Comparison of ENCODE assay signal across 1 cellular context in the genomic region with DNA sequence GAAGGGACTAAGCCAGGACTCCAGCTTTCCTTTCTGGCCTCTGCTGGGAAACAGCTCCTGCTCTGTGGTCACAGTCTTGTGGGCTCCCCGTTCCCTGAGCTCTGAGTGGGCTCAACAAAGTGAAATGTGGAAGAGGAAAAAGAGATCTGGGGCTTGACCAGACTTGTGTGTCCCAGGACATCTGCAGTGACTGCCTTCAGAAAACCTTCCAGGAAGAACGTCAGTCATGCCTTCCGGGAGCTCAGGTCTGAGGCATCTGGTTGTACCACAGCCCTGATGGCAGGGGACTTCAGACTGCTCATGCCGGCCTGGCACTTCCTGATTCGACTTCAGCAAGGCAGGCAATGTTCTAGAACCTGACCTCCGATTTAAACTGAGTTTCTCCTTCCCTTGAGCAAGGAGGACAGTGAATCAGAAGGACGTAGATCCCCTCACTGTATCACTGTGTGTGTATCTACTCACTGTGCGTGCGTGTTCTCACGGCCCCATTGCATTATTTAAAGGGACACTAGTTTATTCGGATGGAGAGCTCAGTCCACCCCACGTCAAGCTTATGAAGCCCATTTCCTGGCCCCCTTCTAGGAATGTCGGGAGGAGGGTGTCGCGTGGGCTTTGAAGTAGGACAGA.
A peak's percentile ranks its signal among the peaks of the same experiment; 100 is the strongest.
TF ChIP-seq lines count a peak whose summit lies in the region.

No MANE protein-coding gene starts in this region.

TF ChIP-seq in HepG2, 621 proteins besides CTCF, POLR2A, EP300 and RAD21 (continued from another document and continues in another):
- TF ChIP-seq, protein P1, sequence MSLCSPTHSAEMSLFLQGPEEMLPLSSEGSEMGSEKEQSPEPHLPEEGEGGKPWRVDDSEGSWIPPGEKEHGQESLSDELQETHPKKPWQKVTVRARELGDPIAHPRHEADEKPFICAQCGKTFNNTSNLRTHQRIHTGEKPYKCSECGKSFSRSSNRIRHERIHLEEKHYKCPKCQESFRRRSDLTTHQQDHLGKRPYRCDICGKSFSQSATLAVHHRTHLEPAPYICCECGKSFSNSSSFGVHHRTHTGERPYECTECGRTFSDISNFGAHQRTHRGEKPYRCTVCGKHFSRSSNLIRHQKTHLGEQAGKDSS (CRISPR knock-in tag; IDR thresholded peaks at IDR 0.05; ENCODE audit: borderline replicate concordance, low read depth) = peak; percentile 41; the same call in 1 of the 2 replicates
- TF ChIP-seq XRCC5 (optimal IDR thresholded peaks at IDR 0.05; ENCODE audit: low read length) (no peak), ZNF619 (CRISPR knock-in tag; IDR thresholded peaks at IDR 0.05) (0 out of 2 replicates have a peak, but pooled peaks have one; percentile 34), ZNF839 (CRISPR knock-in tag; IDR thresholded peaks at IDR 0.05; ENCODE audit: borderline replicate concordance) (0 out of 2 replicates have a peak, but pooled peaks have one; percentile 39), SATB2 (CRISPR knock-in tag; IDR thresholded peaks at IDR 0.05) (no peak), GTF2F1 (IDR thresholded peaks at IDR 0.05; ENCODE audit: low read length) (no peak), ZNF530 (CRISPR knock-in tag; IDR thresholded peaks at IDR 0.05; ENCODE audit: low read depth) (no peak), KDM4B (CRISPR knock-in tag; IDR thresholded peaks at IDR 0.05) (no peak), STAT5B (CRISPR knock-in tag; IDR thresholded peaks at IDR 0.05) (no peak), ZNF10 (CRISPR knock-in tag; IDR thresholded peaks at IDR 0.05; ENCODE audit: borderline replicate concordance, low read depth) (no peak), ZNF850 (CRISPR knock-in tag; conservative IDR thresholded peaks at IDR 0.05) (no peak), ZNF816 (CRISPR knock-in tag; IDR thresholded peaks at IDR 0.05; ENCODE audit: borderline replicate concordance) (no peak), ATF1 (CRISPR knock-in tag; IDR thresholded peaks at IDR 0.05) (no peak), ZNF720 (CRISPR knock-in tag; IDR thresholded peaks at IDR 0.05) (no peak), ZFP37 (CRISPR knock-in tag; IDR thresholded peaks at IDR 0.05; ENCODE audit: borderline replicate concordance) (0 out of 2 replicates have a peak, but pooled peaks have one; percentile 62), MIXL1 (CRISPR knock-in tag; IDR thresholded peaks at IDR 0.05) (no peak), PRPF4 (IDR thresholded peaks at IDR 0.05; ENCODE audit: low read depth, low read length, poor library complexity, severe bottlenecking) (no peak), ZNF577 (CRISPR knock-in tag; IDR thresholded peaks at IDR 0.05; ENCODE audit: borderline replicate concordance, low read depth) (no peak), ZMAT3 (CRISPR knock-in tag; conservative IDR thresholded peaks at IDR 0.05) (no peak), HOXA7 (CRISPR knock-in tag; IDR thresholded peaks at IDR 0.05) (no peak), KLF16 (CRISPR knock-in tag; IDR thresholded peaks at IDR 0.05) (no peak), BRD4 (CRISPR knock-in tag; IDR thresholded peaks at IDR 0.05) (no peak), HNRNPH1 (optimal IDR thresholded peaks at IDR 0.05; ENCODE audit: low read depth, low read length) (no peak), ZNF101 (CRISPR knock-in tag; IDR thresholded peaks at IDR 0.05; ENCODE audit: borderline replicate concordance, low read depth) (no peak), KDM5A (IDR thresholded peaks at IDR 0.05; ENCODE audit: borderline replicate concordance, low read length) (no peak), FLYWCH1 (CRISPR knock-in tag; IDR thresholded peaks at IDR 0.05) (no peak), ZC3H4 (CRISPR knock-in tag; IDR thresholded peaks at IDR 0.05; ENCODE audit: borderline replicate concordance) (no peak), JDP2 (CRISPR knock-in tag; IDR thresholded peaks at IDR 0.05; ENCODE audit: borderline replicate concordance) (no peak), SOX13 (IDR thresholded peaks at IDR 0.05) (no peak), SOX13 (CRISPR knock-in tag; conservative IDR thresholded peaks at IDR 0.05 in 1 of 2, IDR thresholded peaks at IDR 0.05 in 1 of 2) (no peak)
- TF ChIP-seq, protein P2, sequence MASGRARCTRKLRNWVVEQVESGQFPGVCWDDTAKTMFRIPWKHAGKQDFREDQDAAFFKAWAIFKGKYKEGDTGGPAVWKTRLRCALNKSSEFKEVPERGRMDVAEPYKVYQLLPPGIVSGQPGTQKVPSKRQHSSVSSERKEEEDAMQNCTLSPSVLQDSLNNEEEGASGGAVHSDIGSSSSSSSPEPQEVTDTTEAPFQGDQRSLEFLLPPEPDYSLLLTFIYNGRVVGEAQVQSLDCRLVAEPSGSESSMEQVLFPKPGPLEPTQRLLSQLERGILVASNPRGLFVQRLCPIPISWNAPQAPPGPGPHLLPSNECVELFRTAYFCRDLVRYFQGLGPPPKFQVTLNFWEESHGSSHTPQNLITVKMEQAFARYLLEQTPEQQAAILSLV (CRISPR knock-in tag; IDR thresholded peaks at IDR 0.05; ENCODE audit: borderline replicate concordance) = no peak
- TF ChIP-seq, protein P3, sequence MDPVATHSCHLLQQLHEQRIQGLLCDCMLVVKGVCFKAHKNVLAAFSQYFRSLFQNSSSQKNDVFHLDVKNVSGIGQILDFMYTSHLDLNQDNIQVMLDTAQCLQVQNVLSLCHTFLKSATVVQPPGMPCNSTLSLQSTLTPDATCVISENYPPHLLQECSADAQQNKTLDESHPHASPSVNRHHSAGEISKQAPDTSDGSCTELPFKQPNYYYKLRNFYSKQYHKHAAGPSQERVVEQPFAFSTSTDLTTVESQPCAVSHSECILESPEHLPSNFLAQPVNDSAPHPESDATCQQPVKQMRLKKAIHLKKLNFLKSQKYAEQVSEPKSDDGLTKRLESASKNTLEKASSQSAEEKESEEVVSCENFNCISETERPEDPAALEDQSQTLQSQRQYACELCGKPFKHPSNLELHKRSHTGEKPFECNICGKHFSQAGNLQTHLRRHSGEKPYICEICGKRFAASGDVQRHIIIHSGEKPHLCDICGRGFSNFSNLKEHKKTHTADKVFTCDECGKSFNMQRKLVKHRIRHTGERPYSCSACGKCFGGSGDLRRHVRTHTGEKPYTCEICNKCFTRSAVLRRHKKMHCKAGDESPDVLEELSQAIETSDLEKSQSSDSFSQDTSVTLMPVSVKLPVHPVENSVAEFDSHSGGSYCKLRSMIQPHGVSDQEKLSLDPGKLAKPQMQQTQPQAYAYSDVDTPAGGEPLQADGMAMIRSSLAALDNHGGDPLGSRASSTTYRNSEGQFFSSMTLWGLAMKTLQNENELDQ (CRISPR knock-in tag; IDR thresholded peaks at IDR 0.05; ENCODE audit: borderline replicate concordance) = no peak
- TF ChIP-seq, protein P4, sequence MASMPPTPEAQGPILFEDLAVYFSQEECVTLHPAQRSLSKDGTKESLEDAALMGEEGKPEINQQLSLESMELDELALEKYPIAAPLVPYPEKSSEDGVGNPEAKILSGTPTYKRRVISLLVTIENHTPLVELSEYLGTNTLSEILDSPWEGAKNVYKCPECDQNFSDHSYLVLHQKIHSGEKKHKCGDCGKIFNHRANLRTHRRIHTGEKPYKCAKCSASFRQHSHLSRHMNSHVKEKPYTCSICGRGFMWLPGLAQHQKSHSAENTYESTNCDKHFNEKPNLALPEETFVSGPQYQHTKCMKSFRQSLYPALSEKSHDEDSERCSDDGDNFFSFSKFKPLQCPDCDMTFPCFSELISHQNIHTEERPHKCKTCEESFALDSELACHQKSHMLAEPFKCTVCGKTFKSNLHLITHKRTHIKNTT (CRISPR knock-in tag; IDR thresholded peaks at IDR 0.05) = no peak
- TF ChIP-seq, protein P5, sequence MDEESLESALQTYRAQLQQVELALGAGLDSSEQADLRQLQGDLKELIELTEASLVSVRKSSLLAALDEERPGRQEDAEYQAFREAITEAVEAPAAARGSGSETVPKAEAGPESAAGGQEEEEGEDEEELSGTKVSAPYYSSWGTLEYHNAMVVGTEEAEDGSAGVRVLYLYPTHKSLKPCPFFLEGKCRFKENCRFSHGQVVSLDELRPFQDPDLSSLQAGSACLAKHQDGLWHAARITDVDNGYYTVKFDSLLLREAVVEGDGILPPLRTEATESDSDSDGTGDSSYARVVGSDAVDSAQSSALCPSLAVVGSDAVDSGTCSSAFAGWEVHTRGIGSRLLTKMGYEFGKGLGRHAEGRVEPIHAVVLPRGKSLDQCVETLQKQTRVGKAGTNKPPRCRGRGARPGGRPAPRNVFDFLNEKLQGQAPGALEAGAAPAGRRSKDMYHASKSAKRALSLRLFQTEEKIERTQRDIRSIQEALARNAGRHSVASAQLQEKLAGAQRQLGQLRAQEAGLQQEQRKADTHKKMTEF (CRISPR knock-in tag; IDR thresholded peaks at IDR 0.05) = peak; percentile 37
- TF ChIP-seq, protein P6, sequence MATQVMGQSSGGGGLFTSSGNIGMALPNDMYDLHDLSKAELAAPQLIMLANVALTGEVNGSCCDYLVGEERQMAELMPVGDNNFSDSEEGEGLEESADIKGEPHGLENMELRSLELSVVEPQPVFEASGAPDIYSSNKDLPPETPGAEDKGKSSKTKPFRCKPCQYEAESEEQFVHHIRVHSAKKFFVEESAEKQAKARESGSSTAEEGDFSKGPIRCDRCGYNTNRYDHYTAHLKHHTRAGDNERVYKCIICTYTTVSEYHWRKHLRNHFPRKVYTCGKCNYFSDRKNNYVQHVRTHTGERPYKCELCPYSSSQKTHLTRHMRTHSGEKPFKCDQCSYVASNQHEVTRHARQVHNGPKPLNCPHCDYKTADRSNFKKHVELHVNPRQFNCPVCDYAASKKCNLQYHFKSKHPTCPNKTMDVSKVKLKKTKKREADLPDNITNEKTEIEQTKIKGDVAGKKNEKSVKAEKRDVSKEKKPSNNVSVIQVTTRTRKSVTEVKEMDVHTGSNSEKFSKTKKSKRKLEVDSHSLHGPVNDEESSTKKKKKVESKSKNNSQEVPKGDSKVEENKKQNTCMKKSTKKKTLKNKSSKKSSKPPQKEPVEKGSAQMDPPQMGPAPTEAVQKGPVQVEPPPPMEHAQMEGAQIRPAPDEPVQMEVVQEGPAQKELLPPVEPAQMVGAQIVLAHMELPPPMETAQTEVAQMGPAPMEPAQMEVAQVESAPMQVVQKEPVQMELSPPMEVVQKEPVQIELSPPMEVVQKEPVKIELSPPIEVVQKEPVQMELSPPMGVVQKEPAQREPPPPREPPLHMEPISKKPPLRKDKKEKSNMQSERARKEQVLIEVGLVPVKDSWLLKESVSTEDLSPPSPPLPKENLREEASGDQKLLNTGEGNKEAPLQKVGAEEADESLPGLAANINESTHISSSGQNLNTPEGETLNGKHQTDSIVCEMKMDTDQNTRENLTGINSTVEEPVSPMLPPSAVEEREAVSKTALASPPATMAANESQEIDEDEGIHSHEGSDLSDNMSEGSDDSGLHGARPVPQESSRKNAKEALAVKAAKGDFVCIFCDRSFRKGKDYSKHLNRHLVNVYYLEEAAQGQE (IDR thresholded peaks at IDR 0.05; ENCODE audit: borderline replicate concordance in 1 of 2, low read depth in 1 of 2, low read length in 2 of 2) = no peak; a peak in 1 of 4 replicates
- TF ChIP-seq, protein P7, sequence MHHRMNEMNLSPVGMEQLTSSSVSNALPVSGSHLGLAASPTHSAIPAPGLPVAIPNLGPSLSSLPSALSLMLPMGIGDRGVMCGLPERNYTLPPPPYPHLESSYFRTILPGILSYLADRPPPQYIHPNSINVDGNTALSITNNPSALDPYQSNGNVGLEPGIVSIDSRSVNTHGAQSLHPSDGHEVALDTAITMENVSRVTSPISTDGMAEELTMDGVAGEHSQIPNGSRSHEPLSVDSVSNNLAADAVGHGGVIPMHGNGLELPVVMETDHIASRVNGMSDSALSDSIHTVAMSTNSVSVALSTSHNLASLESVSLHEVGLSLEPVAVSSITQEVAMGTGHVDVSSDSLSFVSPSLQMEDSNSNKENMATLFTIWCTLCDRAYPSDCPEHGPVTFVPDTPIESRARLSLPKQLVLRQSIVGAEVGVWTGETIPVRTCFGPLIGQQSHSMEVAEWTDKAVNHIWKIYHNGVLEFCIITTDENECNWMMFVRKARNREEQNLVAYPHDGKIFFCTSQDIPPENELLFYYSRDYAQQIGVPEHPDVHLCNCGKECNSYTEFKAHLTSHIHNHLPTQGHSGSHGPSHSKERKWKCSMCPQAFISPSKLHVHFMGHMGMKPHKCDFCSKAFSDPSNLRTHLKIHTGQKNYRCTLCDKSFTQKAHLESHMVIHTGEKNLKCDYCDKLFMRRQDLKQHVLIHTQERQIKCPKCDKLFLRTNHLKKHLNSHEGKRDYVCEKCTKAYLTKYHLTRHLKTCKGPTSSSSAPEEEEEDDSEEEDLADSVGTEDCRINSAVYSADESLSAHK (CRISPR knock-in tag; IDR thresholded peaks at IDR 0.05; ENCODE audit: borderline replicate concordance) = no peak
- TF ChIP-seq, protein P8, sequence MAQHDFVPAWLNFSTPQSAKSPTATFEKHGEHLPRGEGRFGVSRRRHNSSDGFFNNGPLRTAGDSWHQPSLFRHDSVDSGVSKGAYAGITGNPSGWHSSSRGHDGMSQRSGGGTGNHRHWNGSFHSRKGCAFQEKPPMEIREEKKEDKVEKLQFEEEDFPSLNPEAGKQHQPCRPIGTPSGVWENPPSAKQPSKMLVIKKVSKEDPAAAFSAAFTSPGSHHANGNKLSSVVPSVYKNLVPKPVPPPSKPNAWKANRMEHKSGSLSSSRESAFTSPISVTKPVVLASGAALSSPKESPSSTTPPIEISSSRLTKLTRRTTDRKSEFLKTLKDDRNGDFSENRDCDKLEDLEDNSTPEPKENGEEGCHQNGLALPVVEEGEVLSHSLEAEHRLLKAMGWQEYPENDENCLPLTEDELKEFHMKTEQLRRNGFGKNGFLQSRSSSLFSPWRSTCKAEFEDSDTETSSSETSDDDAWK (CRISPR knock-in tag; IDR thresholded peaks at IDR 0.05) = no peak
- TF ChIP-seq, protein P9, sequence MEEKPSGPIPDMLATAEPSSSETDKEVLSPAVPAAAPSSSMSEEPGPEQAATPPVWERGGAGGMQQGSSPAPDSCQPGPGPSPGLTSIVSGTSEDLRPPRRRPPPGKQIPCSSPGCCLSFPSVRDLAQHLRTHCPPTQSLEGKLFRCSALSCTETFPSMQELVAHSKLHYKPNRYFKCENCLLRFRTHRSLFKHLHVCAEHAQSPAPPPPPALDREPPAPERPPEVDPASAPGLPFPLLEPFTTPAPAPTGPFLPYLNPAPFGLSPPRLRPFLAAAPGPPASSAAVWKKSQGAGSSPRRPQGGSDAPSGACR (CRISPR knock-in tag; IDR thresholded peaks at IDR 0.05) = 0 out of 2 replicates have a peak, but pooled peaks have one; percentile 56
- TF ChIP-seq, protein P10, sequence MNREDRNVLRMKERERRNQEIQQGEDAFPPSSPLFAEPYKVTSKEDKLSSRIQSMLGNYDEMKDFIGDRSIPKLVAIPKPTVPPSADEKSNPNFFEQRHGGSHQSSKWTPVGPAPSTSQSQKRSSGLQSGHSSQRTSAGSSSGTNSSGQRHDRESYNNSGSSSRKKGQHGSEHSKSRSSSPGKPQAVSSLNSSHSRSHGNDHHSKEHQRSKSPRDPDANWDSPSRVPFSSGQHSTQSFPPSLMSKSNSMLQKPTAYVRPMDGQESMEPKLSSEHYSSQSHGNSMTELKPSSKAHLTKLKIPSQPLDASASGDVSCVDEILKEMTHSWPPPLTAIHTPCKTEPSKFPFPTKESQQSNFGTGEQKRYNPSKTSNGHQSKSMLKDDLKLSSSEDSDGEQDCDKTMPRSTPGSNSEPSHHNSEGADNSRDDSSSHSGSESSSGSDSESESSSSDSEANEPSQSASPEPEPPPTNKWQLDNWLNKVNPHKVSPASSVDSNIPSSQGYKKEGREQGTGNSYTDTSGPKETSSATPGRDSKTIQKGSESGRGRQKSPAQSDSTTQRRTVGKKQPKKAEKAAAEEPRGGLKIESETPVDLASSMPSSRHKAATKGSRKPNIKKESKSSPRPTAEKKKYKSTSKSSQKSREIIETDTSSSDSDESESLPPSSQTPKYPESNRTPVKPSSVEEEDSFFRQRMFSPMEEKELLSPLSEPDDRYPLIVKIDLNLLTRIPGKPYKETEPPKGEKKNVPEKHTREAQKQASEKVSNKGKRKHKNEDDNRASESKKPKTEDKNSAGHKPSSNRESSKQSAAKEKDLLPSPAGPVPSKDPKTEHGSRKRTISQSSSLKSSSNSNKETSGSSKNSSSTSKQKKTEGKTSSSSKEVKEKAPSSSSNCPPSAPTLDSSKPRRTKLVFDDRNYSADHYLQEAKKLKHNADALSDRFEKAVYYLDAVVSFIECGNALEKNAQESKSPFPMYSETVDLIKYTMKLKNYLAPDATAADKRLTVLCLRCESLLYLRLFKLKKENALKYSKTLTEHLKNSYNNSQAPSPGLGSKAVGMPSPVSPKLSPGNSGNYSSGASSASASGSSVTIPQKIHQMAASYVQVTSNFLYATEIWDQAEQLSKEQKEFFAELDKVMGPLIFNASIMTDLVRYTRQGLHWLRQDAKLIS (CRISPR knock-in tag; IDR thresholded peaks at IDR 0.05) = no peak
